In the genomic region with DNA sequence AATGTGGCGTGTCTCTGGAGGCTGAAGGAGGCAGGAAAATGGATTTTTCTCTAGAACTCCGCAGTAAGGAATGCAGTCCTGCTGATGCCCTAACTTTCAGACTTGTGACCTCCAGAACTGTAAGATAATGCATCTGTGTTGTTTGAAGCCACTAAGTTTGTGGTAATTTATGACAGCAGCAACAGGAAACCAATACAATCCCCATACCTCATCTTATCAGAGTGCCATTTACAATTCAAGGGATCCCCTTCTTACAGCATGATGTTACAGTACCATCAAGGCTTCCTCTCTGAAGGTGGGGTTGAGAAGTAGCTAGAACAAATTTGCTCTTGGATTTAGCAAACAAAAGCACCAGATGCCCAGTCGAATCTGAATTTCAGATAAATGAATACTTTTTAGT, we compare ENCODE assay signal across 21 cellular contexts. TPM values are rescaled to one million over a fixed set of nuclear protein-coding genes. Genes with fewer than 3 reads are reported as not detected.
"Had no signal": no experiment of that assay in that cellular context is flagged by ENCODE, and none has a peak within 500 bp of the region (broad histone marks: within the 10 kb centered on the region; RNA-seq: fewer than 3 reads in every experiment).

No MANE protein-coding gene starts in this region.

- ATAC-seq: gastrocnemius medialis; heart right ventricle; left lobe of liver; natural killer cell; pancreas; sciatic nerve; stimulated activated memory B cell treated with anti-CD40 and anti-IgM and Interleukin-4, amounts not matched to agents 10 μg/mL and 1 μg/mL and 100 μg/mL, for 72 hours; stimulated activated naive CD8-positive, alpha-beta T cell treated with anti-CD3 and anti-CD28 coated beads, Interleukin-15, amount 100 ng/mL, for 72 hours had no signal

- H3K27ac Mint-ChIP-seq: natural killer cell; stimulated activated memory B cell treated with anti-CD40 and anti-IgM and Interleukin-4, amounts not matched to agents 10 μg/mL and 1 μg/mL and 100 μg/mL, for 72 hours had no signal

- H3K4me1 Mint-ChIP-seq: natural killer cell had no signal

- DNase-seq: effector memory CD4-positive, alpha-beta T cell; gastrocnemius medialis; heart right ventricle; hypothalamus; islet precursor cell; mammary epithelial cell; natural killer cell; occipital lobe; pancreas; stimulated activated CD4-positive, alpha-beta T cell treated with anti-CD3 and anti-CD28 coated beads, Interleukin-15, amount 100 ng/mL, for 24 hours; stimulated activated CD4-positive, alpha-beta T cell treated with anti-CD3 and anti-CD28 coated beads, Interleukin-1b, Interleukin-23, amount 100 ng/mL, for 48 hours; stimulated activated CD4-positive, alpha-beta T cell treated with anti-CD3 and anti-CD28 coated beads, Interleukin-4, amount 100 ng/mL, for 24 hours; stimulated activated naive CD8-positive, alpha-beta T cell treated with anti-CD3 and anti-CD28 coated beads, Interleukin-15, amount 100 ng/mL, for 72 hours; testis had no signal

- H3K9me3 ChIP-seq: esophagus muscularis mucosa, gastrocnemius medialis, heart right ventricle, pancreas, prostate gland, spleen, testis, transverse colon had no signal

- H3K27ac ChIP-seq: esophagus muscularis mucosa, gastrocnemius medialis, heart right ventricle, pancreas, prostate gland, spleen, testis, transverse colon had no signal

- H3K4me3 ChIP-seq: esophagus muscularis mucosa, gastrocnemius medialis, heart right ventricle, pancreas, prostate gland, spleen, testis, transverse colon had no signal

- H3K36me3 ChIP-seq: esophagus muscularis mucosa, gastrocnemius medialis, heart right ventricle, pancreas, prostate gland, spleen, transverse colon had no signal

- H3K9me3 Mint-ChIP-seq: natural killer cell; stimulated activated memory B cell treated with anti-CD40 and anti-IgM and Interleukin-4, amounts not matched to agents 10 μg/mL and 1 μg/mL and 100 μg/mL, for 72 hours; stimulated activated naive CD8-positive, alpha-beta T cell treated with anti-CD3 and anti-CD28 coated beads, Interleukin-15, amount 100 ng/mL, for 72 hours had no signal

- H3K4me1 ChIP-seq: pancreas had no signal

- H3K4me3 Mint-ChIP-seq: natural killer cell; stimulated activated memory B cell treated with anti-CD40 and anti-IgM and Interleukin-4, amounts not matched to agents 10 μg/mL and 1 μg/mL and 100 μg/mL, for 72 hours; stimulated activated naive CD8-positive, alpha-beta T cell treated with anti-CD3 and anti-CD28 coated beads, Interleukin-15, amount 100 ng/mL, for 72 hours had no signal

- H3K36me3 Mint-ChIP-seq: natural killer cell; stimulated activated memory B cell treated with anti-CD40 and anti-IgM and Interleukin-4, amounts not matched to agents 10 μg/mL and 1 μg/mL and 100 μg/mL, for 72 hours had no signal

- H3K27me3 ChIP-seq: esophagus muscularis mucosa, gastrocnemius medialis, pancreas, testis, transverse colon had no signal

RNA-seq across cellular contexts. Expression of a gene that starts 21.6 kb away (rescaled TPM):
- total RNA-seq: gastrocnemius medialis had no signal
